In the genomic region with DNA sequence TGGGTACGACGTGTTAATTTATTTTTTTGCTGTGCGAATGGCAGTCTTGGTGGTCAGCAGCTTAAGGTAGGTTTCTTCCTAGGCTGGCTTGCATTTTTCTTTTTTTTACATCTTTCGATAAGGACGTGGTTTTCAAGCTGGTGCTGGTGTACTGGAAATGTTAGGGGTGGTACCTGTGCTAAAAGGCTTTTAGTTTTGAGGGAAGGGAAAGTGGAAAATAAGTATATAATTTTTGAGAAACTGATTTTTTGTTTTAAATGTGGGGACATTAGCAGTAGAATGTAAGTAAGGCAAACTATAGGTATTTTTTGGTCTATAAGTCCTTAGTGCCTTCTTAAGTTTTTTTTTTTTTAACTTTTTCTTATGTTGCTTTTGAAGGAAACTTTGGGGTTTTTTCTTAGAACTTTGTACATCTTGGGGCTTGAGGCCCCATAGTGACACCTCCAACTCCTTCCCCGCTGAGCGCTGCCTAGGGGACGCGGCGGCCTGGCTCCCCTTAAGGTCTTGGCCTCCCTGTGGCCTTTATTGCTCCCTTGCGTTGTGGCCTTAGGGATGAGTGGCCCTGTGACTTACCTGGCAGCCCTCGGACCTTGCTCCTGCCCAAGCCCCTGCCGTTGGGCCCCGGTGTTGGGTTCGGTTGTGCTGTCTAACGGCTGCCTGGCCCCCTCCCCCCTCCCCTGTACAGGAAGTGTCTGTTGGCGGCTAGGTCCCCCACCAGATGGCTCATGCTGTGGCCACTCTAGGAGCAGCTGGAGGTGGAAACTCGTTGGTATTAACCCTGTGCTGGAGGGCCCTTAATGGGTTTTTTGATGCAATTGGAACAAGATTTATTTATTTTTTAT, we compare ENCODE assay signal across 1 cellular context.
TF ChIP-seq lines count a peak whose summit lies in the region.

No MANE protein-coding gene starts in this region.

TF ChIP-seq in HepG2, 621 proteins besides CTCF, POLR2A, EP300 and RAD21 (continued from another document and continues in another):
- TF ChIP-seq, protein P1, sequence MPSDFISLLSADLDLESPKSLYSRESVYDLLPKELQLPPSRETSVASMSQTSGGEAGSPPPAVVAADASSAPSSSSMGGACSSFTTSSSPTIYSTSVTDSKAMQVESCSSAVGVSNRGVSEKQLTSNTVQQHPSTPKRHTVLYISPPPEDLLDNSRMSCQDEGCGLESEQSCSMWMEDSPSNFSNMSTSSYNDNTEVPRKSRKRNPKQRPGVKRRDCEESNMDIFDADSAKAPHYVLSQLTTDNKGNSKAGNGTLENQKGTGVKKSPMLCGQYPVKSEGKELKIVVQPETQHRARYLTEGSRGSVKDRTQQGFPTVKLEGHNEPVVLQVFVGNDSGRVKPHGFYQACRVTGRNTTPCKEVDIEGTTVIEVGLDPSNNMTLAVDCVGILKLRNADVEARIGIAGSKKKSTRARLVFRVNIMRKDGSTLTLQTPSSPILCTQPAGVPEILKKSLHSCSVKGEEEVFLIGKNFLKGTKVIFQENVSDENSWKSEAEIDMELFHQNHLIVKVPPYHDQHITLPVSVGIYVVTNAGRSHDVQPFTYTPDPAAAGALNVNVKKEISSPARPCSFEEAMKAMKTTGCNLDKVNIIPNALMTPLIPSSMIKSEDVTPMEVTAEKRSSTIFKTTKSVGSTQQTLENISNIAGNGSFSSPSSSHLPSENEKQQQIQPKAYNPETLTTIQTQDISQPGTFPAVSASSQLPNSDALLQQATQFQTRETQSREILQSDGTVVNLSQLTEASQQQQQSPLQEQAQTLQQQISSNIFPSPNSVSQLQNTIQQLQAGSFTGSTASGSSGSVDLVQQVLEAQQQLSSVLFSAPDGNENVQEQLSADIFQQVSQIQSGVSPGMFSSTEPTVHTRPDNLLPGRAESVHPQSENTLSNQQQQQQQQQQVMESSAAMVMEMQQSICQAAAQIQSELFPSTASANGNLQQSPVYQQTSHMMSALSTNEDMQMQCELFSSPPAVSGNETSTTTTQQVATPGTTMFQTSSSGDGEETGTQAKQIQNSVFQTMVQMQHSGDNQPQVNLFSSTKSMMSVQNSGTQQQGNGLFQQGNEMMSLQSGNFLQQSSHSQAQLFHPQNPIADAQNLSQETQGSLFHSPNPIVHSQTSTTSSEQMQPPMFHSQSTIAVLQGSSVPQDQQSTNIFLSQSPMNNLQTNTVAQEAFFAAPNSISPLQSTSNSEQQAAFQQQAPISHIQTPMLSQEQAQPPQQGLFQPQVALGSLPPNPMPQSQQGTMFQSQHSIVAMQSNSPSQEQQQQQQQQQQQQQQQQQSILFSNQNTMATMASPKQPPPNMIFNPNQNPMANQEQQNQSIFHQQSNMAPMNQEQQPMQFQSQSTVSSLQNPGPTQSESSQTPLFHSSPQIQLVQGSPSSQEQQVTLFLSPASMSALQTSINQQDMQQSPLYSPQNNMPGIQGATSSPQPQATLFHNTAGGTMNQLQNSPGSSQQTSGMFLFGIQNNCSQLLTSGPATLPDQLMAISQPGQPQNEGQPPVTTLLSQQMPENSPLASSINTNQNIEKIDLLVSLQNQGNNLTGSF (CRISPR knock-in tag; IDR thresholded peaks at IDR 0.05), result peak; percentile 87
- TF ChIP-seq SMAD9 (CRISPR knock-in tag; IDR thresholded peaks at IDR 0.05), result peak; percentile 90; the same call in 1 of the 2 replicates
- TF ChIP-seq, protein P2, sequence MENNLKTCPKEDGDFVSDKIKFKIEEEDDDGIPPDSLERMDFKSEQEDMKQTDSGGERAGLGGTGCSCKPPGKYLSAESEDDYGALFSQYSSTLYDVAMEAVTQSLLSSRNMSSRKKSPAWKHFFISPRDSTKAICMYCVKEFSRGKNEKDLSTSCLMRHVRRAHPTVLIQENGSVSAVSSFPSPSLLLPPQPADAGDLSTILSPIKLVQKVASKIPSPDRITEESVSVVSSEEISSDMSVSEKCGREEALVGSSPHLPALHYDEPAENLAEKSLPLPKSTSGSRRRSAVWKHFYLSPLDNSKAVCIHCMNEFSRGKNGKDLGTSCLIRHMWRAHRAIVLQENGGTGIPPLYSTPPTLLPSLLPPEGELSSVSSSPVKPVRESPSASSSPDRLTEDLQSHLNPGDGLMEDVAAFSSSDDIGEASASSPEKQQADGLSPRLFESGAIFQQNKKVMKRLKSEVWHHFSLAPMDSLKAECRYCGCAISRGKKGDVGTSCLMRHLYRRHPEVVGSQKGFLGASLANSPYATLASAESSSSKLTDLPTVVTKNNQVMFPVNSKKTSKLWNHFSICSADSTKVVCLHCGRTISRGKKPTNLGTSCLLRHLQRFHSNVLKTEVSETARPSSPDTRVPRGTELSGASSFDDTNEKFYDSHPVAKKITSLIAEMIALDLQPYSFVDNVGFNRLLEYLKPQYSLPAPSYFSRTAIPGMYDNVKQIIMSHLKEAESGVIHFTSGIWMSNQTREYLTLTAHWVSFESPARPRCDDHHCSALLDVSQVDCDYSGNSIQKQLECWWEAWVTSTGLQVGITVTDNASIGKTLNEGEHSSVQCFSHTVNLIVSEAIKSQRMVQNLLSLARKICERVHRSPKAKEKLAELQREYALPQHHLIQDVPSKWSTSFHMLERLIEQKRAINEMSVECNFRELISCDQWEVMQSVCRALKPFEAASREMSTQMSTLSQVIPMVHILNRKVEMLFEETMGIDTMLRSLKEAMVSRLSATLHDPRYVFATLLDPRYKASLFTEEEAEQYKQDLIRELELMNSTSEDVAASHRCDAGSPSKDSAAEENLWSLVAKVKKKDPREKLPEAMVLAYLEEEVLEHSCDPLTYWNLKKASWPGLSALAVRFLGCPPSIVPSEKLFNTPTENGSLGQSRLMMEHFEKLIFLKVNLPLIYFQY (CRISPR knock-in tag; IDR thresholded peaks at IDR 0.05; ENCODE audit: borderline replicate concordance), result peak; percentile 96
- no peak for TF ChIP-seq TCF7 (IDR thresholded peaks at IDR 0.05; ENCODE audit: low read depth)
- TF ChIP-seq PCBP1 (IDR thresholded peaks at IDR 0.05; ENCODE audit: borderline replicate concordance, low read depth, low read length), result peak; percentile 99
- TF ChIP-seq, protein P3, sequence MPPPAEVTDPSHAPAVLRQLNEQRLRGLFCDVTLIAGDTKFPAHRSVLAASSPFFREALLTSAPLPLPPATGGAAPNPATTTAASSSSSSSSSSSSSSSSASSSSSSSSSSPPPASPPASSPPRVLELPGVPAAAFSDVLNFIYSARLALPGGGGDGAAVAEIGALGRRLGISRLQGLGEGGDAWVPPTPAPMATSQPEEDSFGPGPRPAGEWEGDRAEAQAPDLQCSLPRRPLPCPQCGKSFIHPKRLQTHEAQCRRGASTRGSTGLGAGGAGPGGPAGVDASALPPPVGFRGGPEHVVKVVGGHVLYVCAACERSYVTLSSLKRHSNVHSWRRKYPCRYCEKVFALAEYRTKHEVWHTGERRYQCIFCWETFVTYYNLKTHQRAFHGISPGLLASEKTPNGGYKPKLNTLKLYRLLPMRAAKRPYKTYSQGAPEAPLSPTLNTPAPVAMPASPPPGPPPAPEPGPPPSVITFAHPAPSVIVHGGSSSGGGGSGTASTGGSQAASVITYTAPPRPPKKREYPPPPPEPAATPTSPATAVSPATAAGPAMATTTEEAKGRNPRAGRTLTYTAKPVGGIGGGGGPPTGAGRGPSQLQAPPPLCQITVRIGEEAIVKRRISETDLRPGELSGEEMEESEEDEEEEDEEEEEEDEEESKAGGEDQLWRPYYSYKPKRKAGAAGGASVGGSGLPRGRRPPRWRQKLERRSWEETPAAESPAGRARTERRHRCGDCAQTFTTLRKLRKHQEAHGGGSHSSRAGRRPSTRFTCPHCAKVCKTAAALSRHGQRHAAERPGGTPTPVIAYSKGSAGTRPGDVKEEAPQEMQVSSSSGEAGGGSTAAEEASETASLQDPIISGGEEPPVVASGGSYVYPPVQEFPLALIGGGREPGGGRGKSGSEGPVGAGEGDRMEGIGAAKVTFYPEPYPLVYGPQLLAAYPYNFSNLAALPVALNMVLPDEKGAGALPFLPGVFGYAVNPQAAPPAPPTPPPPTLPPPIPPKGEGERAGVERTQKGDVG (CRISPR knock-in tag; IDR thresholded peaks at IDR 0.05; ENCODE audit: borderline replicate concordance), result peak; percentile 89; the same call in 1 of the 2 replicates
- peak; percentile 96; the same call in 1 of the 2 replicates for TF ChIP-seq ZNF607 (CRISPR knock-in tag; IDR thresholded peaks at IDR 0.05; ENCODE audit: borderline replicate concordance)
- TF ChIP-seq ZNF746 (CRISPR knock-in tag; IDR thresholded peaks at IDR 0.05), result peak; percentile 67; the same call in 1 of the 2 replicates
- TF ChIP-seq SCMH1 (CRISPR knock-in tag; IDR thresholded peaks at IDR 0.05; ENCODE audit: borderline replicate concordance), result no peak
- TF ChIP-seq NR3C1 (CRISPR knock-in tag; IDR thresholded peaks at IDR 0.05), result no peak
- TF ChIP-seq ZBTB3 (CRISPR knock-in tag; IDR thresholded peaks at IDR 0.05; ENCODE audit: borderline replicate concordance, low read depth), result peak; percentile 56; the same call in 1 of the 2 replicates
- TF ChIP-seq MATR3 (CRISPR knock-in tag; IDR thresholded peaks at IDR 0.05), result no peak
- TF ChIP-seq ZFAT (CRISPR knock-in tag; conservative IDR thresholded peaks at IDR 0.05), result no peak; the same call in 1 of the 2 replicates
- TF ChIP-seq ATAD3A (CRISPR knock-in tag; IDR thresholded peaks at IDR 0.05), result peak; percentile 80; the same call in 1 of the 2 replicates
- peak; percentile 89 for TF ChIP-seq WIZ (CRISPR knock-in tag; IDR thresholded peaks at IDR 0.05)
- TF ChIP-seq, protein P4, sequence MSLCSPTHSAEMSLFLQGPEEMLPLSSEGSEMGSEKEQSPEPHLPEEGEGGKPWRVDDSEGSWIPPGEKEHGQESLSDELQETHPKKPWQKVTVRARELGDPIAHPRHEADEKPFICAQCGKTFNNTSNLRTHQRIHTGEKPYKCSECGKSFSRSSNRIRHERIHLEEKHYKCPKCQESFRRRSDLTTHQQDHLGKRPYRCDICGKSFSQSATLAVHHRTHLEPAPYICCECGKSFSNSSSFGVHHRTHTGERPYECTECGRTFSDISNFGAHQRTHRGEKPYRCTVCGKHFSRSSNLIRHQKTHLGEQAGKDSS (CRISPR knock-in tag; IDR thresholded peaks at IDR 0.05; ENCODE audit: borderline replicate concordance, low read depth), result peak; percentile 97
- TF ChIP-seq, protein P5, sequence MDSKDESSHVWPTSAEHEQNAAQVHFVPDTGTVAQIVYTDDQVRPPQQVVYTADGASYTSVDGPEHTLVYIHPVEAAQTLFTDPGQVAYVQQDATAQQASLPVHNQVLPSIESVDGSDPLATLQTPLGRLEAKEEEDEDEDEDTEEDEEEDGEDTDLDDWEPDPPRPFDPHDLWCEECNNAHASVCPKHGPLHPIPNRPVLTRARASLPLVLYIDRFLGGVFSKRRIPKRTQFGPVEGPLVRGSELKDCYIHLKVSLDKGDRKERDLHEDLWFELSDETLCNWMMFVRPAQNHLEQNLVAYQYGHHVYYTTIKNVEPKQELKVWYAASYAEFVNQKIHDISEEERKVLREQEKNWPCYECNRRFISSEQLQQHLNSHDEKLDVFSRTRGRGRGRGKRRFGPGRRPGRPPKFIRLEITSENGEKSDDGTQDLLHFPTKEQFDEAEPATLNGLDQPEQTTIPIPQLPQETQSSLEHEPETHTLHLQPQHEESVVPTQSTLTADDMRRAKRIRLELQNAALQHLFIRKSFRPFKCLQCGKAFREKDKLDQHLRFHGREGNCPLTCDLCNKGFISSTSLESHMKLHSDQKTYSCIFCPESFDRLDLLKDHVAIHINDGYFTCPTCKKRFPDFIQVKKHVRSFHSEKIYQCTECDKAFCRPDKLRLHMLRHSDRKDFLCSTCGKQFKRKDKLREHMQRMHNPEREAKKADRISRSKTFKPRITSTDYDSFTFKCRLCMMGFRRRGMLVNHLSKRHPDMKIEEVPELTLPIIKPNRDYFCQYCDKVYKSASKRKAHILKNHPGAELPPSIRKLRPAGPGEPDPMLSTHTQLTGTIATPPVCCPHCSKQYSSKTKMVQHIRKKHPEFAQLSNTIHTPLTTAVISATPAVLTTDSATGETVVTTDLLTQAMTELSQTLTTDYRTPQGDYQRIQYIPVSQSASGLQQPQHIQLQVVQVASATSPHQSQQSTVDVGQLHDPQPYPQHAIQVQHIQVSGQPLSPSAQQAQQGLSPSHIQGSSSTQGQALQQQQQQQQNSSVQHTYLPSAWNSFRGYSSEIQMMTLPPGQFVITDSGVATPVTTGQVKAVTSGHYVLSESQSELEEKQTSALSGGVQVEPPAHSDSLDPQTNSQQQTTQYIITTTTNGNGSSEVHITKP (CRISPR knock-in tag; IDR thresholded peaks at IDR 0.05; ENCODE audit: low read depth), result peak; percentile 88
- TF ChIP-seq, protein P6, sequence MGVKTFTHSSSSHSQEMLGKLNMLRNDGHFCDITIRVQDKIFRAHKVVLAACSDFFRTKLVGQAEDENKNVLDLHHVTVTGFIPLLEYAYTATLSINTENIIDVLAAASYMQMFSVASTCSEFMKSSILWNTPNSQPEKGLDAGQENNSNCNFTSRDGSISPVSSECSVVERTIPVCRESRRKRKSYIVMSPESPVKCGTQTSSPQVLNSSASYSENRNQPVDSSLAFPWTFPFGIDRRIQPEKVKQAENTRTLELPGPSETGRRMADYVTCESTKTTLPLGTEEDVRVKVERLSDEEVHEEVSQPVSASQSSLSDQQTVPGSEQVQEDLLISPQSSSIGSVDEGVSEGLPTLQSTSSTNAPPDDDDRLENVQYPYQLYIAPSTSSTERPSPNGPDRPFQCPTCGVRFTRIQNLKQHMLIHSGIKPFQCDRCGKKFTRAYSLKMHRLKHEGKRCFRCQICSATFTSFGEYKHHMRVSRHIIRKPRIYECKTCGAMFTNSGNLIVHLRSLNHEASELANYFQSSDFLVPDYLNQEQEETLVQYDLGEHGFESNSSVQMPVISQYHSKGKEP (CRISPR knock-in tag; IDR thresholded peaks at IDR 0.05), result 0 out of 2 replicates have a peak, but pooled peaks have one; percentile 52
- TF ChIP-seq BRD4 (CRISPR knock-in tag; IDR thresholded peaks at IDR 0.05), result peak; percentile 99
- TF ChIP-seq ZFP37 (CRISPR knock-in tag; IDR thresholded peaks at IDR 0.05; ENCODE audit: borderline replicate concordance), result peak; percentile 65; the same call in 1 of the 2 replicates
- no peak for TF ChIP-seq ZFP36 (IDR thresholded peaks at IDR 0.05; ENCODE audit: borderline replicate concordance, low read depth, low read length, partially characterized antibody)
- TF ChIP-seq, protein P7, sequence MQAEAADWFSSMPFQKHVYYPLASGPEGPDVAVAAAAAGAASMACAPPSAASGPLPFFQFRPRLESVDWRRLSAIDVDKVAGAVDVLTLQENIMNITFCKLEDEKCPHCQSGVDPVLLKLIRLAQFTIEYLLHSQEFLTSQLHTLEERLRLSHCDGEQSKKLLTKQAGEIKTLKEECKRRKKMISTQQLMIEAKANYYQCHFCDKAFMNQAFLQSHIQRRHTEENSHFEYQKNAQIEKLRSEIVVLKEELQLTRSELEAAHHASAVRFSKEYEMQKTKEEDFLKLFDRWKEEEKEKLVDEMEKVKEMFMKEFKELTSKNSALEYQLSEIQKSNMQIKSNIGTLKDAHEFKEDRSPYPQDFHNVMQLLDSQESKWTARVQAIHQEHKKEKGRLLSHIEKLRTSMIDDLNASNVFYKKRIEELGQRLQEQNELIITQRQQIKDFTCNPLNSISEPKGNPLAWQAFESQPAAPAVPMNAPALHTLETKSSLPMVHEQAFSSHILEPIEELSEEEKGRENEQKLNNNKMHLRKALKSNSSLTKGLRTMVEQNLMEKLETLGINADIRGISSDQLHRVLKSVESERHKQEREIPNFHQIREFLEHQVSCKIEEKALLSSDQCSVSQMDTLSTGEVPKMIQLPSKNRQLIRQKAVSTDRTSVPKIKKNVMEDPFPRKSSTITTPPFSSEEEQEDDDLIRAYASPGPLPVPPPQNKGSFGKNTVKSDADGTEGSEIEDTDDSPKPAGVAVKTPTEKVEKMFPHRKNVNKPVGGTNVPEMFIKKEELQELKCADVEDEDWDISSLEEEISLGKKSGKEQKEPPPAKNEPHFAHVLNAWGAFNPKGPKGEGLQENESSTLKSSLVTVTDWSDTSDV (CRISPR knock-in tag; IDR thresholded peaks at IDR 0.05), result 0 out of 2 replicates have a peak, but pooled peaks have one; percentile 77
- no peak; the same call in none of the 2 replicates for TF ChIP-seq IRF2 (CRISPR knock-in tag; IDR thresholded peaks at IDR 0.05)
- TF ChIP-seq DR1 (CRISPR knock-in tag; IDR thresholded peaks at IDR 0.05), result peak; percentile 86
- no peak for TF ChIP-seq TCF12 (IDR thresholded peaks at IDR 0.05)
- TF ChIP-seq TCF12 (CRISPR knock-in tag; IDR thresholded peaks at IDR 0.05), result peak; percentile 77; the same call in 1 of the 2 replicates
- peak; percentile 98 for TF ChIP-seq KMT2B (CRISPR knock-in tag; IDR thresholded peaks at IDR 0.05)
- TF ChIP-seq MED8 (CRISPR knock-in tag; IDR thresholded peaks at IDR 0.05; ENCODE audit: insufficient replicate concordance), result peak; percentile 82
- TF ChIP-seq SP140L (CRISPR knock-in tag; IDR thresholded peaks at IDR 0.05; ENCODE audit: borderline replicate concordance), result no peak; the same call in none of the 2 replicates
